ENCODE assay signal across 8 cellular contexts in genomic region chr2:12721571-12722444, GRCh38. TPM values are rescaled to one million over a fixed set of nuclear protein-coding genes. Genes with fewer than 3 reads are reported as not detected.
DNase-seq lines count a peak whose midpoint lies in the region; ATAC-seq and TF ChIP-seq lines count a peak whose summit lies in the region.

No MANE protein-coding gene starts in this region.

- H3K4me1 Mint-ChIP-seq in HFFc6 (ENCODE audit: low read depth), result peaks cover 60% of the 10 kb centered on the region

- TF ChIP-seq CTCF in HFFc6 (IDR thresholded peaks at IDR 0.05) (no peak), WERI-Rb-1 (IDR thresholded peaks at IDR 0.05; ENCODE audit: low read depth, low read length) (no peak), fibroblast of the aortic adventitia (IDR thresholded peaks at IDR 0.05; ENCODE audit: insufficient read depth, low read length) (no peak)

- peak overlapping the region; percentile 60 for H3K27ac Mint-ChIP-seq in HFFc6

- peaks cover 2% of the 10 kb centered on the region; the same call in 1 of the 2 replicates for H3K27me3 Mint-ChIP-seq in HFFc6 (ENCODE audit: insufficient read depth)

- H3K4me3 ChIP-seq in WERI-Rb-1 (ENCODE audit: low read depth, low read length) (no peak overlapping the region), fibroblast of the aortic adventitia (ENCODE audit: low read depth, low read length) (peak overlapping the region; percentile 91)

- H3K9me3 Mint-ChIP-seq in HFFc6, result no peaks in the 10 kb centered on the region

- ATAC-seq in sciatic nerve, result no peak
- ATAC-seq in HG02763 (IDR thresholded peaks at IDR 0.05; ENCODE audit: unreplicated experiment), result no peak

- DNase-seq in HFFc6 (no peak), WERI-Rb-1 (peak; percentile 54), fibroblast of the aortic adventitia (ENCODE audit: low read depth) (peak; percentile 92), sciatic nerve (ENCODE audit: low spot score) (no peak), activated gamma-delta T cell treated with Interleukin-2 at 50 U/mL for 16 hours (no peak), C1 segment of cervical spinal cord (lab: John Stamatoyannopoulos, UW) (no peak)
- peak; percentile 22 for DNase-seq in stimulated activated CD4-positive, alpha-beta T cell treated with anti-CD3 and anti-CD28 coated beads, Interleukin-1b, Interleukin-23, amount 100 ng/mL, for 48 hours

- H3K9me3 ChIP-seq in WERI-Rb-1 (ENCODE audit: severe bottlenecking), result no peaks in the 10 kb centered on the region

- peaks cover 54% of the 10 kb centered on the region for H3K36me3 Mint-ChIP-seq in HFFc6 (ENCODE audit: low read depth)

- H3K27ac ChIP-seq in WERI-Rb-1, result no peak overlapping the region

- intact Hi-C loops in sciatic nerve (cut with DNase I), result loop anchor here (10.0 kb wide), 1 partner anchor 213 kb away; no protein-coding TSS in a partner anchor

- H3K27me3 ChIP-seq in WERI-Rb-1 (ENCODE audit: insufficient read depth, low read depth, severe bottlenecking), result peaks cover 16% of the 10 kb centered on the region

- H3K4me3 Mint-ChIP-seq in HFFc6, result peak overlapping the region; percentile 98

- no peaks in the 10 kb centered on the region for H3K36me3 ChIP-seq in WERI-Rb-1

RNA-seq across cellular contexts. Expression of gene TRIB2, which starts 5.1 kb away (rescaled TPM):
- 10 to 100 TPM; 13.6 to 22.9 (median 16.8) TPM for total RNA-seq in HFFc6 (2021; fragmentation: NEBNext Ultra II Directional; extraction: Animal tissue kit (Norgen Biotek cat#: 25700))
- total RNA-seq in fibroblast of the aortic adventitia (ENCODE audit: low replicate concordance) (39.9 and 112 TPM in 2 replicates), sciatic nerve (184 TPM)

Comparison
In these comparisons a context has a peak if more than half of its experiments do, and no peak if none do; other contexts are left out.
1. DNase-seq: peak in WERI-Rb-1 (single experiment), fibroblast of the aortic adventitia (single experiment) and stimulated activated CD4-positive, alpha-beta T cell treated with anti-CD3 and anti-CD28 coated beads, Interleukin-1b, Interleukin-23, amount 100 ng/mL, for 48 hours (single experiment); none in HFFc6 (single experiment), sciatic nerve (single experiment), activated gamma-delta T cell treated with Interleukin-2 at 50 U/mL for 16 hours (single experiment) and C1 segment of cervical spinal cord (0 of 14).